ENCODE assay signal across 8 cellular contexts in the genomic region with DNA sequence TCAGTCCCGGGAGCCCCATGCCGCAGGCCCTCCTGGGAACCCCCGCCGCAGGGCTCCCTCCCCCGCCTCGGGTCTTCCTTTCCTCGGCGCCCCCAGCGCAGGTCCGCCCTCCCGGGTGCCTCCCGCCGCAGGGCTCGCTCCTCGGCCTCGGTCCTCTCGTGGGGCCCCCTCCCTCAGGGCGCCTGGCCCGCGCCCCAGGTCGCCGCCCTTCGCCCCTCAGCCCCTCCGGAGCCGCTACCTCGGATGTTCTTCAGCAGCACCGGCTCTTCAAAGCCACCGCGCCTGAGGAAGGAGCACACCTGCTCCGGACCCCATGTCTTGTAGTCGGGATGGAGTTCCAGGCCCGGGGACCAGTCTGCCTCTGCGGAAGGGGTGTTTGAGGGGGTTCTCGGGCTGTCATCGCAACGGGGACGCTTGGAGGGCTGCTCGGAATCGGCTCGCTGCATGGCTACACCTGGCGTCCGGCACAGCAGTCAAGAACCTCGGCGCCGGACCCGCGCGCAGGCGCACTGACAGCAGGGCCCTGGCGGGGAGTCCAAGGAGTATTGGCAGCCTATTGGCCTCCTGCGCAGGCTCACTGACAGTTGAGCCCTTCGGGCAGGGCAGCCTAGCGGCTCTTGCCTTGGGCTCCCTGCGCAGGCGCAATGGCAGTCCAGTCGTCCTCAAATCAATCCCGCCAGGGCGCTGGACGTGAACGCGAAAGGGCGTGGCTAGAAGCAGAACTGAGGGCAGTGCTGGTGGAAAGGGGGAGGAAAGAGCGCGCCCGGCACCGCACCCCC. TPM values are rescaled to one million over a fixed set of nuclear protein-coding genes. Genes with fewer than 3 reads are reported as not detected.
DNase-seq lines count a peak whose midpoint lies in the region; ATAC-seq and TF ChIP-seq lines count a peak whose summit lies in the region.

A gene (minus strand): TSS at position 511 of the 779 bp plus-strand sequence. CDS start 65 bp downstream, at position 446.

- H3K4me1 ChIP-seq in DND-41 (ENCODE audit: insufficient read depth, low read length) (peaks cover 30% of the 10 kb centered on the region), fibroblast of lung (ENCODE audit: control insufficient read depth, extremely low read depth, insufficient read depth, low read length) (no peaks in the 10 kb centered on the region)

- H3K4me3 ChIP-seq in DND-41 (ENCODE audit: low read depth in 1 of 2, low read length in 2 of 2) (peak within 1 kb of the TSS in 1 of 2 experiments; percentile 40; a peak in 2 of 4 replicates), fibroblast of lung (replicated peaks in 1 of 4; ENCODE audit: control extremely low read depth in 1 of 4, insufficient read depth in 1 of 4, low read depth in 3 of 4, low read length in 4 of 4) (peak within 1 kb of the TSS; percentile 76 to 99 (median 84))

- H3K27ac ChIP-seq in DND-41 (ENCODE audit: low read length), result no peak within 1 kb of the TSS
- peak within 1 kb of the TSS; percentile 76 for H3K27ac ChIP-seq in fibroblast of lung (ENCODE audit: insufficient read depth, low read length)

- H3K9ac ChIP-seq in DND-41 (ENCODE audit: low read depth, low read length) (no peak within 1 kb of the TSS; the same call in 1 of the 2 replicates), fibroblast of lung (ENCODE audit: insufficient read depth, low read length) (peak within 1 kb of the TSS; percentile 83)

- H3K4me3 Mint-ChIP-seq in naive thymus-derived CD8-positive, alpha-beta T cell, result peak within 1 kb of the TSS; percentile 88 to 100 (median 97)

- peaks cover 24% of the 10 kb centered on the region for H4K20me1 ChIP-seq in DND-41 (ENCODE audit: insufficient read depth, low read length)
- no peaks in the 10 kb centered on the region for H4K20me1 ChIP-seq in fibroblast of lung (ENCODE audit: control insufficient read depth, extremely low read depth, insufficient read depth, low read length)

- peak within 1 kb of the TSS; percentile 94 to 99 (median 98) for H3K27ac Mint-ChIP-seq in naive thymus-derived CD8-positive, alpha-beta T cell

- DNase-seq in DND-41 (peak; percentile 30), Kasumi-1 (lab: John Stamatoyannopoulos, UW) (peak; percentile 88 to 90), RPMI7951 (ENCODE audit: low read depth) (peak; percentile 98), fibroblast of lung (ENCODE audit: low read depth in 2 of 2) (peak; percentile 96 to 98)
- DNase-seq in activated T-helper 1 cell treated with anti-CD3 and anti-CD28 coated beads, Interleukin-2, amount 50 U/mL, for 16 hours (ENCODE audit: low read depth in 1 of 2, low spot score in 1 of 2), result peak; percentile 67 to 85
- DNase-seq in naive thymus-derived CD8-positive, alpha-beta T cell, result peak; percentile 66 to 90 (median 82)
- peak; percentile 61 to 83 (median 76) for DNase-seq in stimulated activated naive CD4-positive, alpha-beta T cell (lab: John Stamatoyannopoulos, UW)

- H3K79me2 ChIP-seq in DND-41 (ENCODE audit: insufficient read depth, low read length), result no peaks in the 10 kb centered on the region
- H3K79me2 ChIP-seq in fibroblast of lung (ENCODE audit: control insufficient read depth, insufficient read depth, low read length), result no peaks in the 10 kb centered on the region

- H2AFZ ChIP-seq in DND-41 (ENCODE audit: low read depth, low read length) (no peak within 1 kb of the TSS), fibroblast of lung (ENCODE audit: low read length) (peak within 1 kb of the TSS; percentile 79)

- ATAC-seq in DND-41 (ENCODE audit: insufficient read depth, low read depth) (peak; percentile 54), GM21786 (IDR thresholded peaks at IDR 0.05; ENCODE audit: unreplicated experiment) (peak; percentile 88)
- ATAC-seq in naive thymus-derived CD8-positive, alpha-beta T cell, result peak; percentile 71 to 76

- H3K36me3 ChIP-seq in DND-41 (ENCODE audit: insufficient read depth, low read length) (no peaks in the 10 kb centered on the region), fibroblast of lung (ENCODE audit: control insufficient read depth, insufficient read depth, low read length) (no peaks in the 10 kb centered on the region)

- POLR2A ChIA-PET in naive thymus-derived CD8-positive, alpha-beta T cell (lab: Charles Lee), result interaction anchor here (1.6 to 3.9 kb wide), 4 partner anchors 18 to 144 kb away, joined by 7 to 41 read pairs (median 17); a partner anchor contains a TSS

- H3K4me2 ChIP-seq in DND-41 (ENCODE audit: insufficient read depth, low read length) (peak within 1 kb of the TSS; percentile 59), fibroblast of lung (ENCODE audit: extremely low read depth, insufficient read depth, low read length) (peak within 1 kb of the TSS; percentile 81)

- H3K27me3 Mint-ChIP-seq in naive thymus-derived CD8-positive, alpha-beta T cell, result no peaks in the 10 kb centered on the region

- H3K9me3 ChIP-seq in DND-41 (ENCODE audit: insufficient read depth, low read length, severe bottlenecking) (no peaks in the 10 kb centered on the region), fibroblast of lung (ENCODE audit: control insufficient read depth, insufficient read depth, low read depth, low read length) (no peaks in the 10 kb centered on the region)

- H3K4me1 Mint-ChIP-seq in naive thymus-derived CD8-positive, alpha-beta T cell, result peaks cover 17 to 62% (median 47%) of the 10 kb centered on the region in 4 donors

- no peak for TF ChIP-seq CTCF in DND-41 (IDR thresholded peaks at IDR 0.05; ENCODE audit: borderline replicate concordance, extremely low read depth, low read length, poor library complexity, severe bottlenecking)
- TF ChIP-seq CTCF in fibroblast of lung (conservative IDR thresholded peaks at IDR 0.05 in 1 of 2, IDR thresholded peaks at IDR 0.05 in 1 of 2; ENCODE audit: low read depth in 1 of 2, low read length in 2 of 2), result peak in 1 of 2 donors; percentile 11

- peaks cover 13 to 26% (median 15%) of the 10 kb centered on the region in 3 donors for H3K36me3 Mint-ChIP-seq in naive thymus-derived CD8-positive, alpha-beta T cell

- H3K9me3 Mint-ChIP-seq in naive thymus-derived CD8-positive, alpha-beta T cell, result no peaks in the 10 kb centered on the region

- H3K27me3 ChIP-seq in DND-41 (ENCODE audit: insufficient read depth, low read length, poor library complexity) (peaks cover 30% of the 10 kb centered on the region), fibroblast of lung (ENCODE audit: control insufficient read depth, insufficient read depth, low read length) (no peaks in the 10 kb centered on the region)

RNA-seq across cellular contexts. Expression of the gene that starts here (rescaled TPM):
- total RNA-seq in RPMI7951 (2014; rRNA removed; shearing (Covaris generic)), result 55.5 and 61.1 TPM in 2 replicates
- total RNA-seq in fibroblast of lung, result 29.5 and 47.2 TPM in 2 replicates
- polyA plus RNA-seq in fibroblast of lung, result 25.9 and 34.2 TPM in 2 replicates
- 28.8 and 29.1 TPM in 2 replicates for polyA plus RNA-seq in fibroblast of lung (2012)
- 21.9 and 23.0 TPM in 2 replicates for polyA minus RNA-seq in fibroblast of lung (ENCODE audit: low replicate concordance)
- 100 to 1,000 TPM; 204 to 220 TPM for total RNA-seq in naive thymus-derived CD8-positive, alpha-beta T cell
- polyA plus RNA-seq in naive thymus-derived CD8-positive, alpha-beta T cell, result 100 to 1,000 TPM; 212 to 247 (median 219) TPM

Comparison
In these comparisons a context has a peak if more than half of its experiments do, and no peak if none do; other contexts are left out.
1. DNase-seq: peak in every context shown above with its lines; median percentile 98 in RPMI7951; 97 in fibroblast of lung; 89 in Kasumi-1; 82 in naive thymus-derived CD8-positive, alpha-beta T cell; 76 in stimulated activated naive CD4-positive, alpha-beta T cell; 76 in activated T-helper 1 cell treated with anti-CD3 and anti-CD28 coated beads, Interleukin-2, amount 50 U/mL, for 16 hours; 30 in DND-41.